ENCODE assay signal across 10 cellular contexts in genomic region chr11:48056325-48057183, GRCh38.
DNase-seq lines count a peak whose midpoint lies in the region; TF ChIP-seq lines count a peak whose summit lies in the region.
"Had no signal": no experiment of that assay in that cellular context is flagged by ENCODE, and none has a peak within 500 bp of the region (broad histone marks: within the 10 kb centered on the region; RNA-seq: fewer than 3 reads in every experiment).

No MANE protein-coding gene starts in this region.

- no peaks in the 10 kb centered on the region for H3K36me3 ChIP-seq in thyroid gland

- H3K4me1 Mint-ChIP-seq in activated T-cell treated with anti-CD3 and anti-CD28 coated beads, Interleukin-2, amount 50 U/mL, for 24 hours (ENCODE audit: low read depth), result peaks cover 87% of the 10 kb centered on the region
- peaks cover 91% of the 10 kb centered on the region for H3K4me1 Mint-ChIP-seq in activated CD4-positive, alpha-beta memory T cell treated with anti-CD3 and anti-CD28 coated beads, Interleukin-2, amount 10 ng/mL, durations not matched to agents 7 days and 5 days

- no peaks in the 10 kb centered on the region for H3K27me3 Mint-ChIP-seq in activated T-cell treated with anti-CD3 and anti-CD28 coated beads, Interleukin-2, amount 50 U/mL, for 24 hours
- no peaks in the 10 kb centered on the region for H3K27me3 Mint-ChIP-seq in activated CD4-positive, alpha-beta memory T cell treated with anti-CD3 and anti-CD28 coated beads, Interleukin-2, amount 10 ng/mL, durations not matched to agents 7 days and 5 days

- peak overlapping the region; percentile 92 for H3K27ac Mint-ChIP-seq in activated T-cell treated with anti-CD3 and anti-CD28 coated beads, Interleukin-2, amount 50 U/mL, for 24 hours
- peak overlapping the region; percentile 88 for H3K27ac Mint-ChIP-seq in activated CD4-positive, alpha-beta memory T cell treated with anti-CD3 and anti-CD28 coated beads, Interleukin-2, amount 10 ng/mL, durations not matched to agents 7 days and 5 days

- no peak overlapping the region for H3K4me3 ChIP-seq in thyroid gland (replicated peaks in 1 of 3)

- H3K4me3 Mint-ChIP-seq in activated T-cell treated with anti-CD3 and anti-CD28 coated beads, Interleukin-2, amount 50 U/mL, for 24 hours, result peak overlapping the region; percentile 40
- peak overlapping the region; percentile 53 for H3K4me3 Mint-ChIP-seq in activated CD4-positive, alpha-beta memory T cell treated with anti-CD3 and anti-CD28 coated beads, Interleukin-2, amount 10 ng/mL, durations not matched to agents 7 days and 5 days

- H3K27me3 ChIP-seq in layer of hippocampus (ENCODE audit: control insufficient read depth, insufficient read depth, low read length), result no peaks in the 10 kb centered on the region
- no peaks in the 10 kb centered on the region for H3K27me3 ChIP-seq in thyroid gland

- WGBS in thyroid gland, 2 donors, result 93% methylated on average over 20 of the region's 20 CpGs

- H3K9me3 Mint-ChIP-seq in activated T-cell treated with anti-CD3 and anti-CD28 coated beads, Interleukin-2, amount 50 U/mL, for 24 hours, result no peaks in the 10 kb centered on the region
- no peaks in the 10 kb centered on the region for H3K9me3 Mint-ChIP-seq in activated CD4-positive, alpha-beta memory T cell treated with anti-CD3 and anti-CD28 coated beads, Interleukin-2, amount 10 ng/mL, durations not matched to agents 7 days and 5 days

- POLR2A ChIA-PET in activated CD4-positive, alpha-beta memory T cell treated with anti-CD3 and anti-CD28 coated beads, Interleukin-2, amount 10 ng/mL, durations not matched to agents 7 days and 5 days (lab: Charles Lee), result interaction anchor here (0.8 to 13.2 kb wide), 33 partner anchors 8 to 209 kb away, joined by 3 to 519 read pairs (median 7); partner anchors contain the start of genes NUP160 and PTPRJ

- no peak for TF ChIP-seq POLR2A in thyroid gland (IDR thresholded peaks at IDR 0.05)

- H3K9me3 ChIP-seq in thyroid gland, result no peaks in the 10 kb centered on the region

- intact Hi-C loops in thyroid gland (cut with DNase I), result no loop called here

- DNase-seq in activated T-cell treated with anti-CD3 and anti-CD28 coated beads, Interleukin-2, amount 50 U/mL, for 24 hours, result no peak
- no peak for DNase-seq in activated T-cell treated with anti-CD3 and anti-CD28 coated beads for 4 hours
- DNase-seq in activated CD4-positive, alpha-beta memory T cell treated with anti-CD3 and anti-CD28 coated beads, Interleukin-2, amount 10 ng/mL, durations not matched to agents 7 days and 5 days, result no peak
- DNase-seq in thyroid gland, result no peak
- no peak for DNase-seq in pons (ENCODE audit: low spot score)
- no peak for DNase-seq in retina
- no peak for DNase-seq in OCI-M2 (lab: John Stamatoyannopoulos, UW; ENCODE audit: unreplicated experiment)
- DNase-seq: left ventricle myocardium superior, NCI-H2227 treated with DMSO at 0.1 percent for 48 hours had no signal

- CTCF ChIA-PET in activated CD4-positive, alpha-beta memory T cell treated with anti-CD3 and anti-CD28 coated beads, Interleukin-2, amount 10 ng/mL, durations not matched to agents 7 days and 5 days (lab: Charles Lee), result interaction anchor here (0.6 to 3.9 kb wide), 19 partner anchors 10 to 122 kb away, joined by 3 to 32 read pairs (median 5); no protein-coding TSS in a partner anchor

- peaks cover 14% of the 10 kb centered on the region for H3K36me3 Mint-ChIP-seq in activated T-cell treated with anti-CD3 and anti-CD28 coated beads, Interleukin-2, amount 50 U/mL, for 24 hours (ENCODE audit: low read depth)
- peaks cover 52% of the 10 kb centered on the region for H3K36me3 Mint-ChIP-seq in activated CD4-positive, alpha-beta memory T cell treated with anti-CD3 and anti-CD28 coated beads, Interleukin-2, amount 10 ng/mL, durations not matched to agents 7 days and 5 days (ENCODE audit: low read depth)

- no peak for TF ChIP-seq CTCF in thyroid gland (IDR thresholded peaks at IDR 0.05)

- H3K27ac ChIP-seq in layer of hippocampus (ENCODE audit: low read depth, low read length) (peak overlapping the region; percentile 27), thyroid gland (peak overlapping the region; percentile 90 to 98 (median 97))

- peaks cover 57 to 77% of the 10 kb centered on the region in 2 donors for H3K4me1 ChIP-seq in thyroid gland
